ENCODE assay signal across 18 cellular contexts in the genomic region with DNA sequence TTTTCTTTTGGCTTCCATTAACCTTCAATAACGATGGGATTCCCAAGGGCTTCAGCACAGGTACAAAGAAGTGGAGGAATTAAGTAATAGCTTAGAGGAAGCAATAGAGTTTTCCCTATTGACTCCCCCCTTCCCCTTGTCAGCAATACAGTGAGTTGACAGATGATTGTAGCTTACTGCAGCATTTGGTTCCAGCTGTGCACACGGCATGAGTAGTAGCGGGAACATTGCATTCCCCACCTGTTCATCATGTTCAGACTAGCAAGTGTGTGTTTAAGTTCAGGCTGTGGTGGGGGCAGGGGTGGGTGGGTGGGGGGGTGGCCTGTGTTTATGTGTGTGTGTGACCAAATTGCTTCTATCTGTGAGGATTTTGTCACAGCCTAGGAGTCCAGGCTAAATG.
"Had no signal": no experiment of that assay in that cellular context is flagged by ENCODE, and none has a peak within 500 bp of the region (broad histone marks: within the 10 kb centered on the region; RNA-seq: fewer than 3 reads in every experiment).

No MANE protein-coding gene starts in this region.

- H3K36me3 ChIP-seq: ascending aorta, breast epithelium, gastrocnemius medialis, heart left ventricle, left lung, right atrium auricular region, transverse colon, vagina had no signal

- H3K9me3 ChIP-seq: gastrocnemius medialis, left lung, transverse colon, vagina had no signal

- H3K27me3 ChIP-seq: ascending aorta, vagina had no signal

- H3K27ac ChIP-seq: ascending aorta, breast epithelium, gastrocnemius medialis, heart left ventricle, left lung, right atrium auricular region, transverse colon, vagina had no signal

- FAIRE-seq: endometrium, kidney, small intestine had no signal

- ATAC-seq: gastrocnemius medialis, heart left ventricle, left lung had no signal

- DNase-seq: activated CD4-positive, alpha-beta T cell treated with anti-CD3 and anti-CD28 coated beads, Interleukin-2, amount 50 U/mL, for 48 hours; activated gamma-delta T cell; cerebellar nuclear complex; cortex of kidney; gastrocnemius medialis; heart left ventricle; kidney; left lung; midbrain; small intestine; stimulated activated CD4-positive, alpha-beta T cell treated with anti-CD3 and anti-CD28 coated beads, Interleukin-15, amount 100 ng/mL, for 24 hours; stimulated activated CD4-positive, alpha-beta T cell treated with anti-CD3 and anti-CD28 coated beads, Interleukin-2, amount 100 ng/mL, for 48 hours; transverse colon had no signal

- H3K4me3 ChIP-seq: ascending aorta, breast epithelium, gastrocnemius medialis, heart left ventricle, left lung, right atrium auricular region, transverse colon, vagina had no signal
